ENCODE assay signal across 1 cellular context in genomic region chr15:87686308-87686707, GRCh38.
TF ChIP-seq lines count a peak whose summit lies in the region.

No MANE protein-coding gene starts in this region.

TF ChIP-seq in GM23338, 12 proteins besides CTCF, POLR2A, EP300 and RAD21 (continued from another document):
- TF ChIP-seq ZNF462 (CRISPR knock-in tag; IDR thresholded peaks at IDR 0.05) (no peak), EZH2phosphoT487 (IDR thresholded peaks at IDR 0.05; ENCODE audit: unreplicated experiment) (no peak)
